ENCODE assay signal across 35 cellular contexts in the genomic region with DNA sequence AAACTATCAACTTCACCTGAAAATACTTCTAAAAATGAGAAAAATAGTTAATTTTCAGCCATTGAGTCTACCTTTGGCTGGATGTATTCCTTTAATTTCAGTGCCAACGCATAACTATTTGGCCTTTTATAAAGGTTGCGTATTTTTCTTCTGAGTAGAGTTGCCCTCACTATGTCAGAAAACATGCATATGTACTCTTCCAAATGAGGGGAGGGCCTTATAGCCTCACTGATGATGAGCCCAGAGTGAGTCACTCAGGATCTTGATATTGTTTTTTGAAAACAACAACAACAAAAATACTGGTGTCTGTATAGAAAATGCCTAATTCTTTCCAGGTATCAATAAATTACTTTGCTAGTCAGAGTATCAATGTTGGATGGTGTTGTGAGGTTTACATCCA.
DNase-seq lines count a peak whose midpoint lies in the region; ATAC-seq, FAIRE-seq and TF ChIP-seq lines count a peak whose summit lies in the region.
"Had no signal": no experiment of that assay in that cellular context is flagged by ENCODE, and none has a peak within 500 bp of the region (broad histone marks: within the 10 kb centered on the region; RNA-seq: fewer than 3 reads in every experiment).

No MANE protein-coding gene starts in this region.

- in situ Hi-C loops in IMR-90 (cut with MboI; ENCODE audit: low sequenced_read_pairs) (no loop called here), HepG2 (cut with HindIII; ENCODE audit: extremely low pct_ligation_motif_present, low pct_unique_long_range_greater_than_20kb) (no loop called here)

- H3K36me3 ChIP-seq in IMR-90 (ENCODE audit: control insufficient read depth, insufficient read depth, low read length) (no peaks in the 10 kb centered on the region), HepG2 (replicated peaks in 1 of 2; ENCODE audit: control insufficient read depth in 1 of 2, insufficient read depth in 2 of 2, low read length in 2 of 2) (no peaks in the 10 kb centered on the region)
- H3K36me3 ChIP-seq: adrenal gland, brain microvascular endothelial cell, heart left ventricle, upper lobe of right lung had no signal

- no peaks in the 10 kb centered on the region for H3K79me1 ChIP-seq in IMR-90 (ENCODE audit: low read depth in 1 of 2, low read length in 2 of 2)

- TF ChIP-seq POLR2A in IMR-90 (IDR thresholded peaks at IDR 0.05; ENCODE audit: low read depth, low read length), result no peak
- no peak for TF ChIP-seq POLR2A in HepG2 (IDR thresholded peaks at IDR 0.05; ENCODE audit: insufficient read depth in 1 of 2, low read depth in 2 of 2, low read length in 2 of 2)

- H4K20me1 ChIP-seq in IMR-90 (ENCODE audit: insufficient read depth, low read length), result no peaks in the 10 kb centered on the region
- H4K20me1 ChIP-seq in HepG2 (ENCODE audit: insufficient read depth, low read length), result no peaks in the 10 kb centered on the region

- intact Hi-C loops in IMR-90 (cut with micrococcal nuclease) (no loop called here), HepG2 (cut with micrococcal nuclease; ENCODE audit: unreplicated experiment) (no loop called here)

- H4K5ac ChIP-seq in IMR-90 (ENCODE audit: low read depth, low read length), result no peak overlapping the region

- no peak overlapping the region for H3K56ac ChIP-seq in IMR-90 (ENCODE audit: extremely low read depth, insufficient read depth, low read length)

- H3K27ac ChIP-seq in IMR-90 (ENCODE audit: insufficient read depth, low read length), result no peak overlapping the region
- H3K27ac ChIP-seq in HepG2 (ENCODE audit: extremely low read length, insufficient read depth, low read length), result no peak overlapping the region
- H3K27ac ChIP-seq in caudate nucleus (ENCODE audit: low read depth, low read length), result no peak overlapping the region
- H3K27ac ChIP-seq: adrenal gland, brain microvascular endothelial cell, PC-9, upper lobe of right lung had no signal

- BruUV-seq in IMR-90 (replicated peaks; lab: Mats Ljungman, UMichigan) (no TSS peak), HepG2 (replicated peaks; lab: Mats Ljungman, UMichigan) (no TSS peak)

- no peak overlapping the region for H4K91ac ChIP-seq in IMR-90 (ENCODE audit: insufficient read depth, low read depth, low read length)

- H2BK120ac ChIP-seq in IMR-90 (ENCODE audit: low read depth, low read length), result no peak overlapping the region

- TF ChIP-seq EP300 in HepG2 (IDR thresholded peaks at IDR 0.05; ENCODE audit: low read depth in 2 of 2, low read length in 2 of 2) (no peak), HepG2 (CRISPR knock-in tag; IDR thresholded peaks at IDR 0.05; ENCODE audit: borderline replicate concordance) (no peak)

- no peak for TF ChIP-seq RAD21 in IMR-90 (IDR thresholded peaks at IDR 0.05; ENCODE audit: low read length)
- no peak for TF ChIP-seq RAD21 in HepG2 (CRISPR knock-in tag; IDR thresholded peaks at IDR 0.05)

- no peak for TF ChIP-seq CTCF in IMR-90 (conservative IDR thresholded peaks at IDR 0.05; ENCODE audit: low read depth, low read length)
- TF ChIP-seq CTCF in fibroblast of villous mesenchyme (IDR thresholded peaks at IDR 0.05; ENCODE audit: insufficient read depth, low read depth, low read length), result no peak
- no peak for TF ChIP-seq CTCF in HepG2 (CRISPR knock-in tag; IDR thresholded peaks at IDR 0.05)

- no peaks in the 10 kb centered on the region for H3K79me2 ChIP-seq in HepG2 (ENCODE audit: insufficient read depth, low read length)

- dilution Hi-C loops in IMR-90 (cut with HindIII; ENCODE audit: low sequenced_read_pairs, unreplicated experiment), result no loop called here

- no peak overlapping the region for H3K18ac ChIP-seq in IMR-90 (ENCODE audit: low read depth, low read length)

- no peak overlapping the region for H2AK9ac ChIP-seq in IMR-90 (replicated peaks; ENCODE audit: low read depth, low read length, poor library complexity)

- DNase-seq in A172 (ENCODE audit: low spot score) (peak; percentile 19), IMR-90 (peak; percentile 4), amniotic epithelial cell (ENCODE audit: low read depth) (peak; percentile 76), fibroblast of villous mesenchyme (ENCODE audit: low read depth) (peak; percentile 38), HepG2 (ENCODE audit: low spot score) (no peak), caudate nucleus (lab: John Stamatoyannopoulos, UW) (no peak), pons (ENCODE audit: low spot score) (no peak), ecto neural progenitor cell (ENCODE audit: low spot score) (no peak)
- DNase-seq: 8988T; activated CD4-positive, alpha-beta T cell treated with anti-CD3 and anti-CD28 coated beads for 1 hour; activated CD8-positive, alpha-beta memory T cell treated with anti-CD3 and anti-CD28 coated beads, Interleukin-2, amount 50 U/mL, for 48 hours; activated CD8-positive, alpha-beta T cell treated with anti-CD3 and anti-CD28 coated beads for 36 hours; activated naive CD4-positive, alpha-beta T cell treated with anti-CD3 and anti-CD28 coated beads for 36 hours; adrenal gland; brain microvascular endothelial cell; Caco-2; DMS53; effector memory CD4-positive, alpha-beta T cell; erythroblast; foreskin melanocyte; GDM1; heart left ventricle; kidney; midbrain; MM.1S; naive B cell; NCI-H1105 treated with DMSO at 0.1 percent for 48 hours; NCI-H2029; NCI-H526; PC-9; Right ventricle myocardium superior; stimulated activated naive CD4-positive, alpha-beta T cell; upper lobe of right lung had no signal

- H3K4me1 ChIP-seq in IMR-90 (ENCODE audit: control insufficient read depth, insufficient read depth, low read length) (no peaks in the 10 kb centered on the region), HepG2 (ENCODE audit: insufficient read depth, low read length) (no peaks in the 10 kb centered on the region)
- H3K4me1 ChIP-seq: upper lobe of right lung had no signal

- H4K8ac ChIP-seq in IMR-90 (ENCODE audit: low read depth in 2 of 2, low read length in 2 of 2), result no peak overlapping the region

- H3K4me2 ChIP-seq in IMR-90 (ENCODE audit: low read depth, low read length) (no peak overlapping the region), HepG2 (ENCODE audit: low read depth, low read length) (no peak overlapping the region)
- H3K4me2 ChIP-seq: PC-9 had no signal

- H3K4me3 ChIP-seq in IMR-90 (ENCODE audit: insufficient read depth, low read depth, low read length) (no peak overlapping the region), fibroblast of villous mesenchyme (ENCODE audit: low read depth, low read length) (no peak overlapping the region), HepG2 (replicated peaks in 1 of 3; ENCODE audit: insufficient read depth in 1 of 3, low read depth in 2 of 3, low read length in 3 of 3) (no peak overlapping the region)
- H3K4me3 ChIP-seq: adrenal gland, heart left ventricle, PC-9, upper lobe of right lung had no signal

- H3K9me3 ChIP-seq in IMR-90 (ENCODE audit: control insufficient read depth, insufficient read depth, low read length), result no peaks in the 10 kb centered on the region
- no peaks in the 10 kb centered on the region for H3K9me3 ChIP-seq in HepG2 (ENCODE audit: low read length)
- H3K9me3 ChIP-seq: adrenal gland, Caco-2, heart left ventricle, upper lobe of right lung had no signal

- H2BK20ac ChIP-seq in IMR-90 (ENCODE audit: low read depth, low read length), result no peak overlapping the region

- H3K27me3 ChIP-seq in IMR-90 (ENCODE audit: control insufficient read depth, insufficient read depth, low read length) (no peaks in the 10 kb centered on the region), HepG2 (ENCODE audit: control insufficient read depth in 1 of 2, insufficient read depth in 2 of 2, low read length in 2 of 2) (no peaks in the 10 kb centered on the region)
- H3K27me3 ChIP-seq: adrenal gland, brain microvascular endothelial cell, heart left ventricle, upper lobe of right lung had no signal

- no peak overlapping the region for H3K9ac ChIP-seq in IMR-90 (ENCODE audit: low read depth, low read length)
- H3K9ac ChIP-seq in HepG2 (ENCODE audit: insufficient read depth, low read depth, low read length), result no peak overlapping the region

- WGBS in IMR-90 (ENCODE audit: extremely low coverage in 2 of 2, insufficient read length in 1 of 2), 2 experiments, result no CpG with 5 or more reads among the region's 2 CpGs
- WGBS in HepG2 (ENCODE audit: low lambda C conversion rate), result 17% methylated on average over 2 of the region's 2 CpGs

- ATAC-seq in IMR-90 (ENCODE audit: low read depth) (no peak), HepG2 (no peak)
- ATAC-seq: activated CD8-positive, alpha-beta T cell treated with anti-CD3 and anti-CD28 coated beads for 36 hours; HCT116; upper lobe of right lung had no signal

- H2BK5ac ChIP-seq in IMR-90 (ENCODE audit: low read depth, low read length, poor library complexity, severe bottlenecking), result no peak overlapping the region

- no peak overlapping the region for H3K14ac ChIP-seq in IMR-90 (replicated peaks; ENCODE audit: low read depth, low read length)

- H2AFZ ChIP-seq in IMR-90 (replicated peaks; ENCODE audit: low read length, poor library complexity) (no peak overlapping the region), HepG2 (ENCODE audit: low read length) (no peak overlapping the region)
- H2AFZ ChIP-seq: PC-9 had no signal

- no peak overlapping the region for H3K4ac ChIP-seq in IMR-90 (ENCODE audit: low read depth, low read length)

- CTCF ChIA-PET in IMR-90 (lab: Yijun Ruan, JAX), result no interaction called here
- CTCF ChIA-PET in HepG2 (lab: Yijun Ruan, JAX; ENCODE audit: low intra/inter-chr PET ratio, low total read pairs), result no interaction called here

- POLR2A ChIA-PET in IMR-90 (lab: Charles Lee; ENCODE audit: unreplicated experiment) (no interaction called here), HepG2 (lab: Yijun Ruan, JAX) (no interaction called here)

- no peak overlapping the region for H3K23ac ChIP-seq in IMR-90 (ENCODE audit: low read depth, low read length)

- no peaks in the 10 kb centered on the region for H3K9me1 ChIP-seq in IMR-90 (ENCODE audit: insufficient read depth, low read length)

- no peak overlapping the region for H2AK5ac ChIP-seq in IMR-90 (ENCODE audit: low read depth, low read length)

- no peak for FAIRE-seq in HepG2 (lab: Jason Lieb, UNC)
- FAIRE-seq: colon, kidney had no signal

- no peak overlapping the region for H2BK15ac ChIP-seq in IMR-90 (ENCODE audit: low read depth, low read length)

TF ChIP-seq in IMR-90, 13 proteins besides CTCF, POLR2A, EP300 and RAD21:
- TF ChIP-seq BHLHE40 (IDR thresholded peaks at IDR 0.05; ENCODE audit: low read depth, low read length) (no peak), RFX5 (IDR thresholded peaks at IDR 0.05; ENCODE audit: low read depth, low read length) (no peak), SMC3 (IDR thresholded peaks at IDR 0.05; ENCODE audit: low read depth, low read length) (no peak)

TF ChIP-seq in HepG2, 621 proteins besides CTCF, POLR2A, EP300 and RAD21:
- no peak for TF ChIP-seq YY1 (IDR thresholded peaks at IDR 0.05; ENCODE audit: insufficient read depth, insufficient replicate concordance, low read depth, low read length)
- TF ChIP-seq ZNF761 (CRISPR knock-in tag; conservative IDR thresholded peaks at IDR 0.05), result no peak

Comparison
In these comparisons a context has a peak if more than half of its experiments do, and no peak if none do; other contexts are left out.
1. DNase-seq: peak in A172 (single experiment), IMR-90 (single experiment), amniotic epithelial cell (single experiment) and fibroblast of villous mesenchyme (single experiment); none in HepG2 (single experiment), caudate nucleus (0 of 61), pons (single experiment) and ecto neural progenitor cell (single experiment).